2 cellular contexts compared by ENCODE assay signal in the genomic region with DNA sequence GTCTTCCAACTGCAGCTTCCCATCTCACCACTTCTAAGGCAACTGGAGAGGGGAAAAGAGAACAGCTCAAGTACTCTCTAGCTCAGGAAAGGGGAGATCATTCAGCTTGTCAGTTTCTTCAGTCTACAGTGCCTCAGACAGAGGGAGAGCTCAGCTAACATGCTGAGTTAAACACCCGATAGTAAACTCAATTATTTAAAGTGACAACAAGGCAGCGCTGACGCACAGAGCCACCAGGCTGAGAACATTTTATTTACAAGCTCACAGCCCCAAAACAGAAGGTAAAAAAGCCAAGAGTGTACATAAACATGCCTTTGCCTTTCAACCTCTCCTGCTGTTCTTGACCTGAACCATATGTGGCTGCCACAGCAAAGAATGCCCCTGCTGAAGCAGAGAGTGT.
TF ChIP-seq lines count a peak whose summit lies in the region.

No MANE protein-coding gene starts in this region.

TF ChIP-seq in A549, 52 proteins besides CTCF, POLR2A, EP300 and RAD21 (continued from another document):
- no peak for TF ChIP-seq SREBF2 (IDR thresholded peaks at IDR 0.05)

TF ChIP-seq in SK-N-SH treated with all-trans-retinoic acid at 6 μM for 48 hours, 23 proteins besides CTCF, POLR2A, EP300 and RAD21 (continued from another document):
- TF ChIP-seq, protein P1, sequence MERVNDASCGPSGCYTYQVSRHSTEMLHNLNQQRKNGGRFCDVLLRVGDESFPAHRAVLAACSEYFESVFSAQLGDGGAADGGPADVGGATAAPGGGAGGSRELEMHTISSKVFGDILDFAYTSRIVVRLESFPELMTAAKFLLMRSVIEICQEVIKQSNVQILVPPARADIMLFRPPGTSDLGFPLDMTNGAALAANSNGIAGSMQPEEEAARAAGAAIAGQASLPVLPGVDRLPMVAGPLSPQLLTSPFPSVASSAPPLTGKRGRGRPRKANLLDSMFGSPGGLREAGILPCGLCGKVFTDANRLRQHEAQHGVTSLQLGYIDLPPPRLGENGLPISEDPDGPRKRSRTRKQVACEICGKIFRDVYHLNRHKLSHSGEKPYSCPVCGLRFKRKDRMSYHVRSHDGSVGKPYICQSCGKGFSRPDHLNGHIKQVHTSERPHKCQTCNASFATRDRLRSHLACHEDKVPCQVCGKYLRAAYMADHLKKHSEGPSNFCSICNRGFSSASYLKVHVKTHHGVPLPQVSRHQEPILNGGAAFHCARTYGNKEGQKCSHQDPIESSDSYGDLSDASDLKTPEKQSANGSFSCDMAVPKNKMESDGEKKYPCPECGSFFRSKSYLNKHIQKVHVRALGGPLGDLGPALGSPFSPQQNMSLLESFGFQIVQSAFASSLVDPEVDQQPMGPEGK (CRISPR knock-in tag; IDR thresholded peaks at IDR 0.05; ENCODE audit: borderline replicate concordance), result no peak
- no peak for TF ChIP-seq ZFP3 (CRISPR knock-in tag; IDR thresholded peaks at IDR 0.05)
- TF ChIP-seq, protein P2, sequence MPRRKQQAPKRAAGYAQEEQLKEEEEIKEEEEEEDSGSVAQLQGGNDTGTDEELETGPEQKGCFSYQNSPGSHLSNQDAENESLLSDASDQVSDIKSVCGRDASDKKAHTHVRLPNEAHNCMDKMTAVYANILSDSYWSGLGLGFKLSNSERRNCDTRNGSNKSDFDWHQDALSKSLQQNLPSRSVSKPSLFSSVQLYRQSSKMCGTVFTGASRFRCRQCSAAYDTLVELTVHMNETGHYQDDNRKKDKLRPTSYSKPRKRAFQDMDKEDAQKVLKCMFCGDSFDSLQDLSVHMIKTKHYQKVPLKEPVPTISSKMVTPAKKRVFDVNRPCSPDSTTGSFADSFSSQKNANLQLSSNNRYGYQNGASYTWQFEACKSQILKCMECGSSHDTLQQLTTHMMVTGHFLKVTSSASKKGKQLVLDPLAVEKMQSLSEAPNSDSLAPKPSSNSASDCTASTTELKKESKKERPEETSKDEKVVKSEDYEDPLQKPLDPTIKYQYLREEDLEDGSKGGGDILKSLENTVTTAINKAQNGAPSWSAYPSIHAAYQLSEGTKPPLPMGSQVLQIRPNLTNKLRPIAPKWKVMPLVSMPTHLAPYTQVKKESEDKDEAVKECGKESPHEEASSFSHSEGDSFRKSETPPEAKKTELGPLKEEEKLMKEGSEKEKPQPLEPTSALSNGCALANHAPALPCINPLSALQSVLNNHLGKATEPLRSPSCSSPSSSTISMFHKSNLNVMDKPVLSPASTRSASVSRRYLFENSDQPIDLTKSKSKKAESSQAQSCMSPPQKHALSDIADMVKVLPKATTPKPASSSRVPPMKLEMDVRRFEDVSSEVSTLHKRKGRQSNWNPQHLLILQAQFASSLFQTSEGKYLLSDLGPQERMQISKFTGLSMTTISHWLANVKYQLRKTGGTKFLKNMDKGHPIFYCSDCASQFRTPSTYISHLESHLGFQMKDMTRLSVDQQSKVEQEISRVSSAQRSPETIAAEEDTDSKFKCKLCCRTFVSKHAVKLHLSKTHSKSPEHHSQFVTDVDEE (CRISPR knock-in tag; IDR thresholded peaks at IDR 0.05), result no peak
- no peak for TF ChIP-seq OSR1 (CRISPR knock-in tag; IDR thresholded peaks at IDR 0.05)
- no peak for TF ChIP-seq ZNF565 (CRISPR knock-in tag; conservative IDR thresholded peaks at IDR 0.05; ENCODE audit: low read depth)
- no peak for TF ChIP-seq RARB (CRISPR knock-in tag; IDR thresholded peaks at IDR 0.05)
- no peak for TF ChIP-seq ESRRG (CRISPR knock-in tag; IDR thresholded peaks at IDR 0.05)
- TF ChIP-seq, protein P3, sequence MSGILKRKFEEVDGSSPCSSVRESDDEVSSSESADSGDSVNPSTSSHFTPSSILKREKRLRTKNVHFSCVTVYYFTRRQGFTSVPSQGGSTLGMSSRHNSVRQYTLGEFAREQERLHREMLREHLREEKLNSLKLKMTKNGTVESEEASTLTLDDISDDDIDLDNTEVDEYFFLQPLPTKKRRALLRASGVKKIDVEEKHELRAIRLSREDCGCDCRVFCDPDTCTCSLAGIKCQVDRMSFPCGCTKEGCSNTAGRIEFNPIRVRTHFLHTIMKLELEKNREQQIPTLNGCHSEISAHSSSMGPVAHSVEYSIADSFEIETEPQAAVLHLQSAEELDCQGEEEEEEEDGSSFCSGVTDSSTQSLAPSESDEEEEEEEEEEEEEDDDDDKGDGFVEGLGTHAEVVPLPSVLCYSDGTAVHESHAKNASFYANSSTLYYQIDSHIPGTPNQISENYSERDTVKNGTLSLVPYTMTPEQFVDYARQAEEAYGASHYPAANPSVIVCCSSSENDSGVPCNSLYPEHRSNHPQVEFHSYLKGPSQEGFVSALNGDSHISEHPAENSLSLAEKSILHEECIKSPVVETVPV (CRISPR knock-in tag; IDR thresholded peaks at IDR 0.05), result no peak
- TF ChIP-seq, protein P4, sequence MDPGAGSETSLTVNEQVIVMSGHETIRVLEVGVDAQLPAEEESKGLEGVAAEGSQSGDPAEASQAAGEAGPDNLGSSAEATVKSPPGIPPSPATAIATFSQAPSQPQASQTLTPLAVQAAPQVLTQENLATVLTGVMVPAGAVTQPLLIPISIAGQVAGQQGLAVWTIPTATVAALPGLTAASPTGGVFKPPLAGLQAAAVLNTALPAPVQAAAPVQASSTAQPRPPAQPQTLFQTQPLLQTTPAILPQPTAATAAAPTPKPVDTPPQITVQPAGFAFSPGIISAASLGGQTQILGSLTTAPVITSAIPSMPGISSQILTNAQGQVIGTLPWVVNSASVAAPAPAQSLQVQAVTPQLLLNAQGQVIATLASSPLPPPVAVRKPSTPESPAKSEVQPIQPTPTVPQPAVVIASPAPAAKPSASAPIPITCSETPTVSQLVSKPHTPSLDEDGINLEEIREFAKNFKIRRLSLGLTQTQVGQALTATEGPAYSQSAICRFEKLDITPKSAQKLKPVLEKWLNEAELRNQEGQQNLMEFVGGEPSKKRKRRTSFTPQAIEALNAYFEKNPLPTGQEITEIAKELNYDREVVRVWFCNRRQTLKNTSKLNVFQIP (CRISPR knock-in tag; IDR thresholded peaks at IDR 0.05; ENCODE audit: borderline replicate concordance, low read depth), result no peak
- no peak for TF ChIP-seq ZC3H10 (CRISPR knock-in tag; IDR thresholded peaks at IDR 0.05)
- TF ChIP-seq ZNF70 (CRISPR knock-in tag; IDR thresholded peaks at IDR 0.05), result no peak
- TF ChIP-seq PPARA (CRISPR knock-in tag; IDR thresholded peaks at IDR 0.05; ENCODE audit: borderline replicate concordance), result no peak
- TF ChIP-seq ARNTL (CRISPR knock-in tag; IDR thresholded peaks at IDR 0.05; ENCODE audit: borderline replicate concordance, low read depth), result no peak
- no peak for TF ChIP-seq CSDC2 (CRISPR knock-in tag; IDR thresholded peaks at IDR 0.05)
- TF ChIP-seq, protein P5, sequence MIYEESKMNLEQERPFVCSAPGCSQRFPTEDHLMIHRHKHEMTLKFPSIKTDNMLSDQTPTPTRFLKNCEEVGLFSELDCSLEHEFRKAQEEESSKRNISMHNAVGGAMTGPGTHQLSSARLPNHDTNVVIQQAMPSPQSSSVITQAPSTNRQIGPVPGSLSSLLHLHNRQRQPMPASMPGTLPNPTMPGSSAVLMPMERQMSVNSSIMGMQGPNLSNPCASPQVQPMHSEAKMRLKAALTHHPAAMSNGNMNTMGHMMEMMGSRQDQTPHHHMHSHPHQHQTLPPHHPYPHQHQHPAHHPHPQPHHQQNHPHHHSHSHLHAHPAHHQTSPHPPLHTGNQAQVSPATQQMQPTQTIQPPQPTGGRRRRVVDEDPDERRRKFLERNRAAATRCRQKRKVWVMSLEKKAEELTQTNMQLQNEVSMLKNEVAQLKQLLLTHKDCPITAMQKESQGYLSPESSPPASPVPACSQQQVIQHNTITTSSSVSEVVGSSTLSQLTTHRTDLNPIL (CRISPR knock-in tag; IDR thresholded peaks at IDR 0.05; ENCODE audit: low read depth), result no peak
- TF ChIP-seq SNAI2 (CRISPR knock-in tag; IDR thresholded peaks at IDR 0.05), result no peak
- TF ChIP-seq GLIS3 (CRISPR knock-in tag; IDR thresholded peaks at IDR 0.05), result no peak
- TF ChIP-seq ZNF8 (CRISPR knock-in tag; IDR thresholded peaks at IDR 0.05), result no peak
- no peak for TF ChIP-seq BACH2 (CRISPR knock-in tag; IDR thresholded peaks at IDR 0.05; ENCODE audit: borderline replicate concordance)
